ENCODE assay signal across 8 cellular contexts in the genomic region with DNA sequence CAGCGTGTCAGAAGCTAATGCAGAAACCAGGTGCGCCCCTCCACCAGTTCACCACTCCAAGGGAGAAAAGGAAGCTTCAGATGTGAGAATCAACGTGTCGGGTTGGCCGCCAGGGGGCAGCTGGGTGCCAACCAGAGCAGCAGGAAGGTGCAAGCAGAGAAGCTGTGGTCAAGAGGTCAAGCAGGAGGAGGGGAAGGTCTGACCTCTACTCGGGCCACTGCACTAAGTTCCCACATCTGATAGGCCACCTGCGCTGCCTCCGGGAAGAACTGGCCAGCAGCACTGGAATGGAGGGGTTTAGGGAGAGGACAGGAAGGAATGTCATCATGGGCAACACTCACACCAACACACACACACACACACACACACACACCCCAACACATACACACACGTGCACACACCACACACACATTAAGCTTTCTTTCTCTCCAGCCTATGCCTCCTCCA. TPM values are rescaled to one million over a fixed set of nuclear protein-coding genes. Genes with fewer than 3 reads are reported as not detected.
DNase-seq lines count a peak whose midpoint lies in the region; ATAC-seq and TF ChIP-seq lines count a peak whose summit lies in the region.

No MANE protein-coding gene starts in this region.

- peak; percentile 88 for TF ChIP-seq CTCF in A673 (conservative IDR thresholded peaks at IDR 0.05; ENCODE audit: low read depth, low read length)
- peak; percentile 82 for TF ChIP-seq CTCF in left ventricle myocardium inferior (IDR thresholded peaks at IDR 0.05; ENCODE audit: borderline replicate concordance)
- peak; percentile 83 for TF ChIP-seq CTCF in retinal pigment epithelial cell (conservative IDR thresholded peaks at IDR 0.05; ENCODE audit: low read depth, low read length)

- H3K27ac ChIP-seq in A673 (ENCODE audit: low read depth, low read length, poor library complexity, severe bottlenecking): no peak overlapping the region
- H3K27ac ChIP-seq in left ventricle myocardium inferior (replicated peaks): peak overlapping the region; percentile 19

- peak overlapping the region; percentile 4 to 85 (median 34) for H3K4me3 Mint-ChIP-seq in IgD-negative memory B cell
- H3K4me3 Mint-ChIP-seq in activated naive CD8-positive, alpha-beta T cell treated with anti-CD3 and anti-CD28 coated beads, Interleukin-2, amount 50 U/mL, for 24 hours: no peak overlapping the region

- H3K27ac Mint-ChIP-seq in IgD-negative memory B cell: peak overlapping the region; percentile 81 to 99 (median 95)
- H3K27ac Mint-ChIP-seq in activated naive CD8-positive, alpha-beta T cell treated with anti-CD3 and anti-CD28 coated beads, Interleukin-2, amount 50 U/mL, for 24 hours: peak overlapping the region; percentile 92

- no peaks in the 10 kb centered on the region for H3K27me3 Mint-ChIP-seq in IgD-negative memory B cell
- no peaks in the 10 kb centered on the region for H3K27me3 Mint-ChIP-seq in activated naive CD8-positive, alpha-beta T cell treated with anti-CD3 and anti-CD28 coated beads, Interleukin-2, amount 50 U/mL, for 24 hours

- CTCF ChIA-PET in A673 (lab: Charles Lee): interaction anchor here (0.6 to 1.8 kb wide), 7 partner anchors 25 to 190 kb away, joined by 3 to 20 read pairs (median 4); partner anchors contain the start of gene ANXA6

- peaks cover 18% of the 10 kb centered on the region for H3K36me3 Mint-ChIP-seq in IgD-negative memory B cell
- peaks cover 86% of the 10 kb centered on the region for H3K36me3 Mint-ChIP-seq in activated naive CD8-positive, alpha-beta T cell treated with anti-CD3 and anti-CD28 coated beads, Interleukin-2, amount 50 U/mL, for 24 hours (ENCODE audit: low read depth)

- H3K36me3 ChIP-seq in A673 (ENCODE audit: insufficient read depth, low read length, poor library complexity, severe bottlenecking): peaks cover 69% of the 10 kb centered on the region
- H3K36me3 ChIP-seq in left ventricle myocardium inferior: peaks cover 92% of the 10 kb centered on the region

- H3K4me3 ChIP-seq in A673 (ENCODE audit: low read depth, low read length, poor library complexity, severe bottlenecking): no peak overlapping the region
- no peak overlapping the region for H3K4me3 ChIP-seq in left ventricle myocardium inferior
- H3K4me3 ChIP-seq in retinal pigment epithelial cell (ENCODE audit: low read length): no peak overlapping the region

- intact Hi-C loops in A673 (cut with micrococcal nuclease; ENCODE audit: unreplicated experiment) (loop anchor here (1.0 kb wide), 1 partner anchor 38 kb away; no protein-coding TSS in a partner anchor), left ventricle myocardium inferior (cut with micrococcal nuclease) (loop anchor here (10.0 kb wide), 1 partner anchor 119 kb away; no protein-coding TSS in a partner anchor)

- no peaks in the 10 kb centered on the region for H3K9me3 ChIP-seq in A673 (ENCODE audit: low read depth, low read length, poor library complexity, severe bottlenecking)
- H3K9me3 ChIP-seq in left ventricle myocardium inferior (replicated peaks): no peaks in the 10 kb centered on the region

- H3K4me1 ChIP-seq in A673 (ENCODE audit: insufficient read depth, low read length, poor library complexity, severe bottlenecking): peaks cover 13% of the 10 kb centered on the region
- peaks cover 46% of the 10 kb centered on the region for H3K4me1 ChIP-seq in left ventricle myocardium inferior

- ATAC-seq in GM18511 (IDR thresholded peaks at IDR 0.05; ENCODE audit: unreplicated experiment): peak; percentile 27
- no peak for ATAC-seq in activated naive CD8-positive, alpha-beta T cell treated with anti-CD3 and anti-CD28 coated beads, Interleukin-2, amount 50 U/mL, for 24 hours
- ATAC-seq in GM18868 (IDR thresholded peaks at IDR 0.05; ENCODE audit: unreplicated experiment): no peak

- DNase-seq in A673 (ENCODE audit: low spot score) (peak; percentile 28), SW 1271 (lab: John Stamatoyannopoulos, UW) (peak; percentile 26 to 62), left ventricle myocardium inferior (peak; percentile 72), retinal pigment epithelial cell (ENCODE audit: low read depth) (no peak)
- DNase-seq in activated naive CD8-positive, alpha-beta T cell treated with anti-CD3 and anti-CD28 coated beads, Interleukin-2, amount 50 U/mL, for 24 hours: peak; percentile 70

- H3K9me3 Mint-ChIP-seq in IgD-negative memory B cell: no peaks in the 10 kb centered on the region
- no peaks in the 10 kb centered on the region for H3K9me3 Mint-ChIP-seq in activated naive CD8-positive, alpha-beta T cell treated with anti-CD3 and anti-CD28 coated beads, Interleukin-2, amount 50 U/mL, for 24 hours

- POLR2A ChIA-PET in A673 (lab: Charles Lee; ENCODE audit: low non-redundant PET): no interaction called here

- BruUV-seq in A673 (replicated peaks; lab: Mats Ljungman, UMichigan): no TSS peak

- H3K4me1 Mint-ChIP-seq in IgD-negative memory B cell: peaks cover 37 to 47% (median 40%) of the 10 kb centered on the region in 3 donors
- H3K4me1 Mint-ChIP-seq in activated naive CD8-positive, alpha-beta T cell treated with anti-CD3 and anti-CD28 coated beads, Interleukin-2, amount 50 U/mL, for 24 hours: peaks cover 80% of the 10 kb centered on the region

- no peaks in the 10 kb centered on the region for H3K27me3 ChIP-seq in A673 (replicated peaks; ENCODE audit: insufficient read depth, low read depth, low read length, poor library complexity)
- no peaks in the 10 kb centered on the region for H3K27me3 ChIP-seq in left ventricle myocardium inferior (ENCODE audit: low read depth)

RNA-seq across cellular contexts. Expression of gene ANXA6, which starts 31.4 kb away (rescaled TPM):
- total RNA-seq in A673 (2021) (95.9 and 130 TPM in 2 replicates), left ventricle myocardium inferior (195 TPM)
- 298 TPM for polyA plus RNA-seq in IgD-negative memory B cell

RNA-seq across cellular contexts. Expression of gene TNIP1, which starts 45.4 kb away (rescaled TPM):
- total RNA-seq in A673 (2021) (33.3 and 37.3 TPM in 2 replicates), left ventricle myocardium inferior (131 TPM)
- 78.3 TPM for polyA plus RNA-seq in IgD-negative memory B cell
